Comparison of ENCODE assay signal across 14 cellular contexts in the genomic region with DNA sequence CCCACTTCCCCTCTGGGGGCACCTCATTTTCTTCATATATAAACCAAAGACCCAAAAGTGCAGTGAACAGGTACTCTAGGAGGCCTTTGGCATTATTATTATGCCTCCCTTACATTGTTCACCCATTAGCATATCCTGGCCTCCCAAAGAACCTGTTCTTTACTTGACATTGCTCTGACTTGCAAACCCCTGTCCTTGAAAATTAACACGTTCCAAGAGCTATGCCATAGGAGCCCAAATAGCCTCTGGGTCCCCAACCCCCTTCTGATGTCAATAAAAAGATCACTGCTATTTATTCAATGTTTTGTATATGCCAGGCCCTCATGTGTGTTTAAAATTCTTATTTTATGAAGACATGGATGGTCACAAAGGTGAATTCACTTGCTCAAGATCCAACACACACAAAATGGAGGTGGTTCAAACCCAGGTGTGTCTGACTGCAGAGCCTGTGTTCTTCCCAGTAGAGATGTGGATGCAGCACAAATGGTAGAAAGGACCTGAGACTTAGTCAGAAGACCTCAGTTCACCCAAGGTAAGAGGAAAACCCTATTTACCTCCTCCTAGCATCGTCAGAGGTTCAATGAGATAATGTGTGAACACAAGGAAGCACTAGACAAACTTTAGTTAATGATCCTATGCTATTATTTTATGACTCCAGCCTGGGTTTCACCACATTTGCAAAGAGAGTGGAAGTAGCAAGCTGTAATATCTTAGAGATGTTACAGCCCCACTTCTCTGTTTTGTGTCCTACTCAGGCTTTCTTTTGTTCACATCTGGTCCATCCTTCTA. TPM values are rescaled to one million over a fixed set of nuclear protein-coding genes. Genes with fewer than 3 reads are reported as not detected.
A peak's percentile ranks its signal among the peaks of the same experiment; 100 is the strongest.
DNase-seq lines count a peak whose midpoint lies in the region; ATAC-seq and TF ChIP-seq lines count a peak whose summit lies in the region.
"Had no signal": no experiment of that assay in that cellular context is flagged by ENCODE, and none has a peak within 500 bp of the region (broad histone marks: within the 10 kb centered on the region; RNA-seq: fewer than 3 reads in every experiment).

No MANE protein-coding gene starts in this region.

- peaks cover 18 to 80% (median 56%) of the 10 kb centered on the region in 4 donors for H3K4me1 Mint-ChIP-seq in CD4-positive, CD25-positive, alpha-beta regulatory T cell
- peaks cover 65% of the 10 kb centered on the region for H3K4me1 Mint-ChIP-seq in activated naive CD8-positive, alpha-beta T cell (ENCODE audit: low read depth)
- peaks cover 33 to 69% (median 60%) of the 10 kb centered on the region in 4 donors for H3K4me1 Mint-ChIP-seq in naive thymus-derived CD8-positive, alpha-beta T cell

- H3K27me3 Mint-ChIP-seq in CD4-positive, CD25-positive, alpha-beta regulatory T cell, result no peaks in the 10 kb centered on the region
- H3K27me3 Mint-ChIP-seq in activated naive CD8-positive, alpha-beta T cell, result no peaks in the 10 kb centered on the region
- no peaks in the 10 kb centered on the region for H3K27me3 Mint-ChIP-seq in naive thymus-derived CD8-positive, alpha-beta T cell

- CTCF ChIA-PET in HEK293 (lab: Yijun Ruan, JAX), result interaction anchor here (1.6 to 2.0 kb wide), 2 partner anchors 24 to 52 kb away, joined by 5 to 9 read pairs; no protein-coding TSS in a partner anchor

- peak overlapping the region; percentile 26 to 94 (median 85) for H3K27ac Mint-ChIP-seq in CD4-positive, CD25-positive, alpha-beta regulatory T cell
- H3K27ac Mint-ChIP-seq in activated naive CD8-positive, alpha-beta T cell, result peak overlapping the region; percentile 54
- H3K27ac Mint-ChIP-seq in naive thymus-derived CD8-positive, alpha-beta T cell, result peak overlapping the region in 7 of 10 donors; percentile 31 to 99 (median 61)

- peaks cover 34% of the 10 kb centered on the region for H3K36me3 Mint-ChIP-seq in CD4-positive, CD25-positive, alpha-beta regulatory T cell
- H3K36me3 Mint-ChIP-seq in activated naive CD8-positive, alpha-beta T cell, result peaks cover 29% of the 10 kb centered on the region
- peaks cover 0 to 65% (median 30%) of the 10 kb centered on the region in 3 donors for H3K36me3 Mint-ChIP-seq in naive thymus-derived CD8-positive, alpha-beta T cell

- peak overlapping the region; percentile 39 for H3K27ac ChIP-seq in CD4-positive, CD25-positive, alpha-beta regulatory T cell (ENCODE audit: insufficient read depth, low read length, poor library complexity, severe bottlenecking)
- H3K27ac ChIP-seq in HEK293 (ENCODE audit: extremely low read depth, low read depth, low read length), result no peak overlapping the region
- H3K27ac ChIP-seq in foreskin keratinocyte, result no peak overlapping the region
- H3K27ac ChIP-seq: SK-N-MC had no signal

- no peaks in the 10 kb centered on the region for H3K27me3 ChIP-seq in CD4-positive, CD25-positive, alpha-beta regulatory T cell (ENCODE audit: control insufficient read depth, insufficient read depth, low read length)
- no peaks in the 10 kb centered on the region for H3K27me3 ChIP-seq in foreskin keratinocyte

- no peaks in the 10 kb centered on the region for H3K9me3 ChIP-seq in CD4-positive, CD25-positive, alpha-beta regulatory T cell (ENCODE audit: control insufficient read depth in 2 of 2, low read length in 2 of 2)
- H3K9me3 ChIP-seq in HEK293 (ENCODE audit: control insufficient read depth, insufficient read depth, low read depth, low read length), result no peaks in the 10 kb centered on the region

- ATAC-seq in CD4-positive, CD25-positive, alpha-beta regulatory T cell (ENCODE audit: low read depth in 2 of 2), result no peak
- ATAC-seq in naive thymus-derived CD8-positive, alpha-beta T cell, result no peak
- ATAC-seq in HG02798 (IDR thresholded peaks at IDR 0.05; ENCODE audit: poor library complexity, unreplicated experiment) (no peak), foreskin keratinocyte (no peak)

- H3K4me3 ChIP-seq in CD4-positive, CD25-positive, alpha-beta regulatory T cell (ENCODE audit: low read depth, low read length), result no peak overlapping the region
- no peak overlapping the region for H3K4me3 ChIP-seq in HEK293 (ENCODE audit: low read depth, low read length)
- H3K4me3 ChIP-seq: SK-N-MC had no signal

- POLR2A ChIA-PET in HEK293 (lab: Yijun Ruan, JAX), result no interaction called here
- POLR2A ChIA-PET in naive thymus-derived CD8-positive, alpha-beta T cell (lab: Charles Lee), result interaction anchor here (0.7 to 1.9 kb wide), 3 partner anchors 11 to 39 kb away, joined by 3 to 6 read pairs (median 4); no protein-coding TSS in a partner anchor

- H3K36me3 ChIP-seq in CD4-positive, CD25-positive, alpha-beta regulatory T cell (ENCODE audit: control insufficient read depth, insufficient read depth, low read length), result peaks cover 25% of the 10 kb centered on the region
- H3K36me3 ChIP-seq in HEK293 (ENCODE audit: control insufficient read depth in 2 of 2, insufficient read depth in 1 of 2, low read length in 2 of 2), result no peaks in the 10 kb centered on the region; a peak in 1 of 3 replicates

- peaks cover 40% of the 10 kb centered on the region for H3K4me1 ChIP-seq in CD4-positive, CD25-positive, alpha-beta regulatory T cell (ENCODE audit: control insufficient read depth, insufficient read depth, low read length, poor library complexity, severe bottlenecking)
- H3K4me1 ChIP-seq in HEK293 (ENCODE audit: control insufficient read depth, insufficient read depth, low read length) (no peaks in the 10 kb centered on the region), foreskin keratinocyte (no peaks in the 10 kb centered on the region)

- H3K9me3 Mint-ChIP-seq in CD4-positive, CD25-positive, alpha-beta regulatory T cell, result no peaks in the 10 kb centered on the region
- H3K9me3 Mint-ChIP-seq in activated naive CD8-positive, alpha-beta T cell (ENCODE audit: low read depth), result no peaks in the 10 kb centered on the region
- H3K9me3 Mint-ChIP-seq in naive thymus-derived CD8-positive, alpha-beta T cell, result no peaks in the 10 kb centered on the region

- no peak for TF ChIP-seq CTCF in HEK293 (tag by site-specific recombination; IDR thresholded peaks at IDR 0.05)
- TF ChIP-seq CTCF in foreskin keratinocyte (conservative IDR thresholded peaks at IDR 0.05), result no peak

- no peak for DNase-seq in CD4-positive, CD25-positive, alpha-beta regulatory T cell
- DNase-seq in naive thymus-derived CD8-positive, alpha-beta T cell, result no peak
- no peak for DNase-seq in DMS153 (lab: John Stamatoyannopoulos, UW)
- DNase-seq in mesenteric fat pad (ENCODE audit: low spot score), result no peak
- no peak for DNase-seq in foreskin keratinocyte
- DNase-seq: activated CD4-positive, alpha-beta T cell treated with anti-CD3 and anti-CD28 coated beads, Interleukin-2, amount 50 U/mL, for 4 hours; islet precursor cell; NCI-H524 treated with DMSO at 0.1 percent for 48 hours had no signal

- peak overlapping the region in 2 of 4 donors; percentile 38 to 60 for H3K4me3 Mint-ChIP-seq in CD4-positive, CD25-positive, alpha-beta regulatory T cell
- H3K4me3 Mint-ChIP-seq in activated naive CD8-positive, alpha-beta T cell, result no peak overlapping the region
- H3K4me3 Mint-ChIP-seq in naive thymus-derived CD8-positive, alpha-beta T cell, result peak overlapping the region in 3 of 10 donors; percentile 22 to 45 (median 26)

TF ChIP-seq in HEK293, 187 proteins besides CTCF, POLR2A, EP300 and RAD21:
- TF ChIP-seq ZFP3 (tag by site-specific recombination; IDR thresholded peaks at IDR 0.05; ENCODE audit: low read depth) (no peak), SP7 (tag by site-specific recombination; IDR thresholded peaks at IDR 0.05) (no peak), ZNF133 (tag by site-specific recombination; IDR thresholded peaks at IDR 0.05) (peak; percentile 87), IKZF3 (tag by site-specific recombination; IDR thresholded peaks at IDR 0.05) (no peak), ZNF654 (tag by site-specific recombination; IDR thresholded peaks at IDR 0.05; ENCODE audit: low read depth) (no peak), ELK4 (IDR thresholded peaks at IDR 0.05; ENCODE audit: borderline replicate concordance, low read depth, low read length) (no peak), ZNF660 (tag by site-specific recombination; IDR thresholded peaks at IDR 0.05) (no peak), ZNF341 (tag by site-specific recombination; IDR thresholded peaks at IDR 0.05; ENCODE audit: low read depth) (no peak)

RNA-seq across cellular contexts. Expression of gene BCL2L1, which starts 36.6 kb away (rescaled TPM):
- 38.1 TPM for total RNA-seq in CD4-positive, CD25-positive, alpha-beta regulatory T cell
- polyA plus RNA-seq in CD4-positive, CD25-positive, alpha-beta regulatory T cell, result 10 to 100 TPM; 15.5 to 19.6 (median 17.3) TPM
- 10 to 100 TPM; 14.8 to 17.7 TPM for total RNA-seq in naive thymus-derived CD8-positive, alpha-beta T cell
- polyA plus RNA-seq in naive thymus-derived CD8-positive, alpha-beta T cell, result 10 to 100 TPM in 1 of 3 donors, 1 to 10 TPM in 2; 8.0 to 15.4 (median 8.2) TPM
- total RNA-seq in mesenteric fat pad (135 TPM), foreskin keratinocyte (114 and 136 TPM in 2 replicates)
- 106 and 115 TPM in 2 replicates for polyA plus RNA-seq in foreskin keratinocyte

RNA-seq across cellular contexts. Expression of gene COX4I2, which starts 48.3 kb away (rescaled TPM):
- not detected for total RNA-seq in CD4-positive, CD25-positive, alpha-beta regulatory T cell
- polyA plus RNA-seq in CD4-positive, CD25-positive, alpha-beta regulatory T cell, result not detected
- not detected for total RNA-seq in naive thymus-derived CD8-positive, alpha-beta T cell
- polyA plus RNA-seq in naive thymus-derived CD8-positive, alpha-beta T cell, result not detected
- 2.3 TPM for total RNA-seq in mesenteric fat pad
- not detected in 2 replicates for total RNA-seq in foreskin keratinocyte
- polyA plus RNA-seq in foreskin keratinocyte, result not detected in 2 replicates
- total RNA-seq: LHCN-M2, pulmonary artery endothelial cell had no signal

RNA-seq across cellular contexts. Expression of gene TPX2, which starts 53.0 kb away (rescaled TPM):
- 5.4 TPM for total RNA-seq in CD4-positive, CD25-positive, alpha-beta regulatory T cell
- polyA plus RNA-seq in CD4-positive, CD25-positive, alpha-beta regulatory T cell, result 1 to 10 TPM; 3.1 to 6.3 (median 3.8) TPM
- total RNA-seq in naive thymus-derived CD8-positive, alpha-beta T cell, result under 1 TPM; 0.16 to 0.22 TPM
- under 1 TPM in 2 of 3 donors, not detected in 1; 0.30 to 0.50 TPM for polyA plus RNA-seq in naive thymus-derived CD8-positive, alpha-beta T cell
- total RNA-seq in mesenteric fat pad (1.1 TPM), foreskin keratinocyte (106 and 126 TPM in 2 replicates)
- polyA plus RNA-seq in foreskin keratinocyte, result 47.2 and 65.4 TPM in 2 replicates

Comparison
In these comparisons a context has a peak if more than half of its experiments do, and no peak if none do; other contexts are left out.
1. RNA of gene TPX2, which starts 53.0 kb away (total RNA-seq): 106 to 126 TPM in foreskin keratinocyte; 5.4 TPM in CD4-positive, CD25-positive, alpha-beta regulatory T cell (single experiment), 1.1 TPM in mesenteric fat pad (single experiment) and 0.16 to 0.22 TPM in naive thymus-derived CD8-positive, alpha-beta T cell; every median in the first group is over 10 times any median in the second.
2. Peak in every context shown above with its lines, with median percentiles within 50 percentile points of each other: H3K27ac Mint-ChIP-seq.